ENCODE assay signal across 16 cellular contexts in genomic region chr17:64399071-64399766, GRCh38. TPM values are rescaled to one million over a fixed set of nuclear protein-coding genes. Genes with fewer than 3 reads are reported as not detected.
A peak's percentile ranks its signal among the peaks of the same experiment; 100 is the strongest.
DNase-seq lines count a peak whose midpoint lies in the region; TF ChIP-seq lines count a peak whose summit lies in the region.
"Had no signal": no experiment of that assay in that cellular context is flagged by ENCODE, and none has a peak within 500 bp of the region (broad histone marks: within the 10 kb centered on the region; RNA-seq: fewer than 3 reads in every experiment).

No MANE protein-coding gene starts in this region.

- peaks cover 2% of the 10 kb centered on the region for H3K27me3 Mint-ChIP-seq in nephron progenitor cell (ENCODE audit: low read depth, poor library complexity)

- H3K27ac Mint-ChIP-seq in nephron progenitor cell = no peak overlapping the region

- CTCF ChIA-PET in RWPE1 (lab: Yijun Ruan, JAX) = interaction anchor here (1.2 kb wide), 1 partner anchor 21 kb away, joined by 5 read pairs; no protein-coding TSS in a partner anchor

- H3K36me3 Mint-ChIP-seq in nephron progenitor cell (ENCODE audit: low read depth) = no peaks in the 10 kb centered on the region

- no peak for TF ChIP-seq POLR2A in spleen (IDR thresholded peaks at IDR 0.05)

- peak; percentile 8 for DNase-seq in DMS53 (lab: John Stamatoyannopoulos, UW)
- no peak for DNase-seq in DMS53 treated with DMSO at 0.1 percent for 48 hours (lab: John Stamatoyannopoulos, UW; ENCODE audit: unreplicated experiment)
- DNase-seq in RWPE1 (ENCODE audit: low spot score) = peak; percentile 44
- peak; percentile 45 to 74 for DNase-seq in dermis microvascular lymphatic vessel endothelial cell (ENCODE audit: low read depth in 2 of 2)
- DNase-seq in spleen = peak; percentile 67
- DNase-seq in GM10266 (ENCODE audit: extremely low spot score) = no peak
- DNase-seq in germinal center (ENCODE audit: low spot score) = no peak
- DNase-seq in nephron progenitor cell = no peak
- DNase-seq: activated CD4-positive, CD25-positive, alpha-beta regulatory T cell treated with anti-CD3 and anti-CD28 coated beads, Interleukin-2, amount 50 U/mL, for 72 hours; activated T-cell treated with anti-CD3 and anti-CD28 coated beads, Interleukin-2, amount 50 U/mL, for 1 hour; adrenal gland; colonic mucosa; hippocampal formation; NCI-H2107; NCI-H69 had no signal

- peaks cover 6% of the 10 kb centered on the region for H3K4me1 Mint-ChIP-seq in nephron progenitor cell

- H3K27ac ChIP-seq in RWPE1 = peak overlapping the region; percentile 72
- peak overlapping the region in 4 of 8 donors; percentile 4 to 88 (median 61) for H3K27ac ChIP-seq in spleen
- H3K27ac ChIP-seq: 22Rv1, adrenal gland, colonic mucosa had no signal

- peaks cover 9% of the 10 kb centered on the region for H3K9me3 Mint-ChIP-seq in nephron progenitor cell

- POLR2A ChIA-PET in RWPE1 (lab: Yijun Ruan, JAX; ENCODE audit: low non-redundant PET) = no interaction called here

- peaks cover 0 to 4% (median 0%) of the 10 kb centered on the region in 6 donors for H3K36me3 ChIP-seq in spleen
- H3K36me3 ChIP-seq: adrenal gland, colonic mucosa had no signal

- intact Hi-C loops in spleen (cut with DNase I; ENCODE audit: low total_unique reads) = no loop called here

- no peaks in the 10 kb centered on the region for H3K9me3 ChIP-seq in spleen
- H3K9me3 ChIP-seq: adrenal gland, colonic mucosa had no signal

- no peak overlapping the region for H3K4me3 ChIP-seq in spleen
- H3K4me3 ChIP-seq: adrenal gland, colonic mucosa had no signal

- 80 to 87% (median 86%) methylated on average over 11 of the region's 11 CpGs for WGBS in spleen, 5 donors

- H3K27me3 ChIP-seq in spleen (replicated peaks in 1 of 7) = no peaks in the 10 kb centered on the region
- H3K27me3 ChIP-seq: adrenal gland, colonic mucosa had no signal

- H3K4me3 Mint-ChIP-seq in nephron progenitor cell = no peak overlapping the region

- H3K4me1 ChIP-seq in spleen = peaks cover 12 to 95% (median 75%) of the 10 kb centered on the region in 6 donors
- H3K4me1 ChIP-seq: colonic mucosa had no signal

- no peak for TF ChIP-seq CTCF in RWPE1 (conservative IDR thresholded peaks at IDR 0.05; ENCODE audit: low read depth)
- TF ChIP-seq CTCF in spleen (IDR thresholded peaks at IDR 0.05 in 8 of 11, conservative IDR thresholded peaks at IDR 0.05 in 3 of 11) = no peak
- TF ChIP-seq CTCF in GM10266 (IDR thresholded peaks at IDR 0.05; ENCODE audit: control insufficient read depth, insufficient read depth, low read depth, missing control alignments) = no peak
- TF ChIP-seq CTCF in nephron progenitor cell (IDR thresholded peaks at IDR 0.05) = no peak

RNA-seq across cellular contexts. Expression of gene PECAM1, which starts 8.6 kb away (rescaled TPM):
- total RNA-seq in dermis microvascular lymphatic vessel endothelial cell = 378 and 557 TPM in 2 replicates
- 100 to 1,000 TPM; 184 to 318 (median 215) TPM for total RNA-seq in spleen
- 10 to 100 TPM; 18.5 to 30.3 (median 21.0) TPM for polyA plus RNA-seq in spleen

RNA-seq across cellular contexts. Expression of gene MILR1, which starts 49.7 kb away (rescaled TPM):
- 2.2 and 2.9 TPM in 2 replicates for total RNA-seq in dermis microvascular lymphatic vessel endothelial cell
- total RNA-seq in spleen = 10 to 100 TPM; 18.9 to 55.0 (median 29.1) TPM
- polyA plus RNA-seq in spleen = 10 to 100 TPM; 15.6 to 26.3 (median 15.7) TPM

Comparison
In these comparisons a context has a peak if more than half of its experiments do, and no peak if none do; other contexts are left out.
1. DNase-seq: peak in DMS53 (single experiment), RWPE1 (single experiment), dermis microvascular lymphatic vessel endothelial cell (2 of 2) and spleen (single experiment); none in DMS53 treated with DMSO at 0.1 percent for 48 hours (single experiment), GM10266 (single experiment), germinal center (single experiment) and nephron progenitor cell (single experiment).